In the genomic region with DNA sequence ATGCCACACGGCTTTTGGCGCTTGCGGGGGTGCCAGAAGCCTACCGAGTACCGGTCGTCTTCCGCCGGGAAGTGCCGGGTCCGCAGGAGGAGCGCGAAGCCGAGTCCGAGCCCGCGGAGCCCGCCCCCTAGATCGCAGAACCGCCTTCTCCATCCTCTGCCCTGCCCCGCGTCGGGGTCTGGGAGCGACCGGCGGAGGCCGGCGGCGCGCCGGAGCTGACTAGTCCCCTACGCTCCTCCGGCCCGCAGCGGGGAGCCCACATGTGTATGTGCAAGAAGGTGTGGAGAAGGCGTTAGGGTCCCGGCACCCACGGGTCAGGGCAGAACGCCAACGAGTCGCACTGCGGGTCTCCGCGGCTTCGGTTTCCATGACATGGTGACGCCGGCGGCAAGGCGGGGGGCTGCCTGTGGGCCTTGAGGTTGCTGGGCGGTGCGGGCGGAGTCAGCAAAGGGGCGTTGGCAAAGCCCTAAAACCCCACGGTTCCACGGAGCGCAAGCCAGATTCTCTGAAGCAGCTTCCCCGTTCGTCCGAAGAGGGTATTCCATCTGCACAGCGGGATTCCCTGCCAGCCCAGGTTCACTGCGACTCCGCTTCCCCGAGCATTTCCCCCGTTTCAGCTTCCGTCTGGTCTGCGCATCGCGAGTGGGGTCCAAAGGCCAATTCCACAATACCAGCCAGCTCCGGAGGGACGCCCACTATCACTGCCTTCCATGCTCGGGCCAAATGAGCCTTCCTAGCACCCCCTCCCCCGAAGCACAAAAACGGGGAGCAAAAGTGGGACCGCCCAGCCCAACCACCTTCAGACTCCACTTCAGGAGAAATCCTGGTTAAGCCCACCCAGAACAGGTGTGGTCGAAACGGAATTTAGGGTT, we compare ENCODE assay signal across 8 cellular contexts. TPM values are rescaled to one million over a fixed set of nuclear protein-coding genes. Genes with fewer than 3 reads are reported as not detected.
A peak's percentile ranks its signal among the peaks of the same experiment; 100 is the strongest.
DNase-seq lines count a peak whose midpoint lies in the region; ATAC-seq lines count a peak whose summit lies in the region.

No MANE protein-coding gene starts in this region.

- peak overlapping the region; percentile 90 for H3K23ac ChIP-seq in neuronal stem cell (ENCODE audit: low read depth, low read length, poor library complexity)

- H3K4me1 ChIP-seq in ectodermal cell (ENCODE audit: control insufficient read depth, insufficient read depth, low read length) (peaks cover 49% of the 10 kb centered on the region), neuronal stem cell (ENCODE audit: control insufficient read depth in 2 of 2, insufficient read depth in 1 of 2, low read depth in 1 of 2, low read length in 2 of 2) (peaks cover 27 to 40% of the 10 kb centered on the region in 2 donors)

- no peak overlapping the region for H4K8ac ChIP-seq in neuronal stem cell (ENCODE audit: low read depth, low read length)

- H3K4me3 ChIP-seq in ectodermal cell (ENCODE audit: insufficient read depth, low read depth, low read length) (peak overlapping the region; percentile 0), neuronal stem cell (ENCODE audit: low read length in 2 of 2) (peak overlapping the region; percentile 21 to 64)

- no peak overlapping the region for H2BK5ac ChIP-seq in neuronal stem cell (ENCODE audit: low read length)

- H3K27me3 ChIP-seq in ectodermal cell (ENCODE audit: control insufficient read depth, insufficient read depth, low read length, poor library complexity, severe bottlenecking) (peaks cover 100% of the 10 kb centered on the region), neuronal stem cell (ENCODE audit: control insufficient read depth in 3 of 3, insufficient read depth in 3 of 3, low read depth in 1 of 3, low read length in 3 of 3) (peaks cover 89 to 100% (median 99%) of the 10 kb centered on the region in 3 experiments)

- no peak overlapping the region for H2BK120ac ChIP-seq in neuronal stem cell (ENCODE audit: low read depth, low read length)

- H2AFZ ChIP-seq in neuronal stem cell (ENCODE audit: low read length), result peak overlapping the region; percentile 91

- peak overlapping the region; percentile 81 for H3K18ac ChIP-seq in neuronal stem cell (ENCODE audit: low read length)

- H4K91ac ChIP-seq in neuronal stem cell (ENCODE audit: low read depth, low read length, poor library complexity), result no peak overlapping the region

- H3K79me1 ChIP-seq in neuronal stem cell (ENCODE audit: low read depth, low read length), result no peaks in the 10 kb centered on the region

- DNase-seq in NCI-H1417 (lab: John Stamatoyannopoulos, UW) (peak in 2 of 3 experiments; percentile 17 to 36), NCI-H1417 treated with DMSO at 0.1 percent for 48 hours (lab: John Stamatoyannopoulos, UW) (no peak), NCI-H146 treated with DMSO at 0.1 percent for 48 hours (lab: John Stamatoyannopoulos, UW; ENCODE audit: unreplicated experiment) (peak; percentile 8), neuronal stem cell (ENCODE audit: low spot score) (no peak), left lobe of liver (ENCODE audit: low spot score) (no peak)

- peak overlapping the region; percentile 7 for H3K9ac ChIP-seq in neuronal stem cell (ENCODE audit: low read depth, low read length, poor library complexity)

- H3K9me3 ChIP-seq in ectodermal cell (ENCODE audit: control insufficient read depth, low read length), result no peaks in the 10 kb centered on the region
- no peaks in the 10 kb centered on the region for H3K9me3 ChIP-seq in neuronal stem cell (replicated peaks in 1 of 2; ENCODE audit: control insufficient read depth in 2 of 2, insufficient read depth in 1 of 2, low read depth in 1 of 2, low read length in 2 of 2)

- 1% methylated on average over 75 of the region's 75 CpGs for WGBS in ectodermal cell, 2 experiments
- WGBS in neuronal stem cell (ENCODE audit: extremely low coverage in 2 of 2, insufficient read length in 2 of 2, insufficient replicate concordance in 1 of 2), 2 donors, result no CpG with 5 or more reads among the region's 75 CpGs

- H2BK15ac ChIP-seq in neuronal stem cell (ENCODE audit: low read length), result no peak overlapping the region

- peak overlapping the region; percentile 95 for H3K4me2 ChIP-seq in neuronal stem cell (ENCODE audit: insufficient read depth, low read length, poor library complexity, severe bottlenecking)

- ATAC-seq in left lobe of liver (no peak), HG02798 (IDR thresholded peaks at IDR 0.05; ENCODE audit: poor library complexity, unreplicated experiment) (no peak), HG02763 (IDR thresholded peaks at IDR 0.05; ENCODE audit: unreplicated experiment) (no peak)

- no peak overlapping the region for H3K14ac ChIP-seq in neuronal stem cell (ENCODE audit: low read length)

- no peak overlapping the region for H3K27ac ChIP-seq in ectodermal cell (ENCODE audit: insufficient read depth, low read depth, low read length, poor library complexity, severe bottlenecking)
- H3K27ac ChIP-seq in neuronal stem cell (replicated peaks; ENCODE audit: low read length), result no peak overlapping the region

- H2AK5ac ChIP-seq in neuronal stem cell (ENCODE audit: low read depth, low read length), result peak overlapping the region; percentile 27

- H3K36me3 ChIP-seq in ectodermal cell (ENCODE audit: control insufficient read depth, insufficient read depth, low read length) (no peaks in the 10 kb centered on the region), neuronal stem cell (replicated peaks in 1 of 2; ENCODE audit: control insufficient read depth in 2 of 2, insufficient read depth in 2 of 2, low read length in 2 of 2) (no peaks in the 10 kb centered on the region)

- no peak overlapping the region for H3K4ac ChIP-seq in neuronal stem cell (ENCODE audit: low read length)

- H2BK12ac ChIP-seq in neuronal stem cell (ENCODE audit: low read length), result no peak overlapping the region

RNA-seq across cellular contexts. Expression of gene LHX1, which starts 2.3 kb away (rescaled TPM):
- not detected for polyA plus RNA-seq in ectodermal cell (2013, experiment 1 of 4)
- polyA plus RNA-seq in ectodermal cell (2013, experiment 2 of 4), result 0.05 TPM
- 0.16 TPM for polyA plus RNA-seq in ectodermal cell (2013, experiment 3 of 4)
- 0.45 TPM for polyA plus RNA-seq in ectodermal cell (2013, experiment 4 of 4)
- 0.04 TPM for polyA plus RNA-seq in neuronal stem cell (2013, experiment 1 of 2)
- 0.06 TPM for polyA plus RNA-seq in neuronal stem cell (2013, experiment 2 of 2)
- not detected for total RNA-seq in left lobe of liver

RNA-seq across cellular contexts. Expression of gene AATF, which starts 13.8 kb away (rescaled TPM):
- polyA plus RNA-seq in ectodermal cell (2013, experiment 1 of 4), result 45.7 TPM
- polyA plus RNA-seq in ectodermal cell (2013, experiment 2 of 4), result 41.5 TPM
- 29.3 TPM for polyA plus RNA-seq in ectodermal cell (2013, experiment 3 of 4)
- 34.1 TPM for polyA plus RNA-seq in ectodermal cell (2013, experiment 4 of 4)
- 58.6 TPM for polyA plus RNA-seq in neuronal stem cell (2013, experiment 1 of 2)
- polyA plus RNA-seq in neuronal stem cell (2013, experiment 2 of 2), result 62.9 TPM
- 17.7 TPM for total RNA-seq in left lobe of liver

Comparison
In these comparisons a context has a peak if more than half of its experiments do, and no peak if none do; other contexts are left out.
1. DNase-seq: peak in NCI-H1417 (2 of 3) and NCI-H146 treated with DMSO at 0.1 percent for 48 hours (single experiment); none in NCI-H1417 treated with DMSO at 0.1 percent for 48 hours (single experiment), neuronal stem cell (single experiment) and left lobe of liver (single experiment).